Comparison of ENCODE assay signal across 8 cellular contexts in genomic region chr17:1643999-1644492, GRCh38. TPM values are rescaled to one million over a fixed set of nuclear protein-coding genes. Genes with fewer than 3 reads are reported as not detected.
DNase-seq lines count a peak whose midpoint lies in the region; FAIRE-seq and TF ChIP-seq lines count a peak whose summit lies in the region.

No MANE protein-coding gene starts in this region.

- H2AFZ ChIP-seq in OCI-LY3 (ENCODE audit: low read depth, low read length) (no peak overlapping the region), endothelial cell of umbilical vein (ENCODE audit: low read depth, low read length) (no peak overlapping the region)

- H3K36me3 ChIP-seq in CD4-positive, alpha-beta memory T cell (ENCODE audit: insufficient read depth, low read length), result no peaks in the 10 kb centered on the region
- H3K36me3 ChIP-seq in OCI-LY3 (replicated peaks; ENCODE audit: low read depth, low read length) (no peaks in the 10 kb centered on the region), endothelial cell of umbilical vein (ENCODE audit: control insufficient read depth in 2 of 2, extremely low read depth in 1 of 2, insufficient read depth in 2 of 2, low read length in 2 of 2) (peaks cover 0 to 12% of the 10 kb centered on the region in 2 experiments), neutrophil (no peaks in the 10 kb centered on the region)

- H3K9ac ChIP-seq in OCI-LY3 (ENCODE audit: low read length), result peak overlapping the region; percentile 59
- H3K9ac ChIP-seq in endothelial cell of umbilical vein (replicated peaks; ENCODE audit: extremely low read depth, insufficient read depth, low read length), result peak overlapping the region; percentile 84

- peaks cover 5 to 27% (median 14%) of the 10 kb centered on the region in 4 donors for H3K4me1 Mint-ChIP-seq in CD4-positive, alpha-beta memory T cell

- DNase-seq in CD4-positive, alpha-beta memory T cell, result no peak
- peak; percentile 41 for DNase-seq in endothelial cell of umbilical vein (ENCODE audit: low read depth, low spot score)
- DNase-seq in DMS 273 (lab: John Stamatoyannopoulos, UW; ENCODE audit: unreplicated experiment), result no peak
- no peak for DNase-seq in activated CD4-positive, CD25-positive, alpha-beta regulatory T cell treated with anti-CD3 and anti-CD28 coated beads, Interleukin-2, amount 50 U/mL, for 72 hours
- no peak for DNase-seq in DMS153 (lab: John Stamatoyannopoulos, UW)
- no peak for DNase-seq in mesenteric fat pad (ENCODE audit: low spot score)

- H3K4me3 ChIP-seq in CD4-positive, alpha-beta memory T cell (ENCODE audit: low read length in 2 of 2), result peak overlapping the region in 1 of 2 donors; percentile 58
- H3K4me3 ChIP-seq in OCI-LY3 (ENCODE audit: low read length), result peak overlapping the region; percentile 79
- peak overlapping the region; percentile 72 to 80 (median 78) for H3K4me3 ChIP-seq in endothelial cell of umbilical vein (replicated peaks in 1 of 3; ENCODE audit: insufficient read depth in 1 of 3, low read depth in 1 of 3, low read length in 3 of 3)
- peak overlapping the region; percentile 62 to 65 for H3K4me3 ChIP-seq in neutrophil (ENCODE audit: low read depth in 1 of 2, low read length in 1 of 2)

- no peaks in the 10 kb centered on the region for H3K9me3 ChIP-seq in CD4-positive, alpha-beta memory T cell (ENCODE audit: control insufficient read depth in 1 of 2, low read length in 2 of 2)
- no peaks in the 10 kb centered on the region for H3K9me3 ChIP-seq in OCI-LY3 (ENCODE audit: insufficient read depth, low read length)
- no peaks in the 10 kb centered on the region for H3K9me3 ChIP-seq in endothelial cell of umbilical vein (replicated peaks; ENCODE audit: control insufficient read depth, insufficient read depth, low read length)
- H3K9me3 ChIP-seq in neutrophil, result no peaks in the 10 kb centered on the region

- peaks cover 21% of the 10 kb centered on the region for H3K4me1 ChIP-seq in CD4-positive, alpha-beta memory T cell (ENCODE audit: insufficient read depth, low read length)
- H3K4me1 ChIP-seq in OCI-LY3 (ENCODE audit: low read length), result peaks cover 18% of the 10 kb centered on the region
- H3K4me1 ChIP-seq in endothelial cell of umbilical vein (ENCODE audit: control insufficient read depth, extremely low read depth, insufficient read depth, low read length), result peaks cover 35% of the 10 kb centered on the region
- H3K4me1 ChIP-seq in neutrophil (ENCODE audit: control insufficient read depth in 1 of 2, insufficient read depth in 1 of 2, low read depth in 1 of 2, low read length in 1 of 2), result peaks cover 46 to 48% of the 10 kb centered on the region in 2 experiments

- H4K20me1 ChIP-seq in OCI-LY3 (ENCODE audit: insufficient read depth, low read length) (no peaks in the 10 kb centered on the region), endothelial cell of umbilical vein (replicated peaks; ENCODE audit: control insufficient read depth, extremely low read depth, insufficient read depth, low read length) (no peaks in the 10 kb centered on the region)

- TF ChIP-seq POLR2A in endothelial cell of umbilical vein (IDR thresholded peaks at IDR 0.05; ENCODE audit: low read depth, low read length), result peak; percentile 32

- intact Hi-C loops in CD4-positive, alpha-beta memory T cell (cut with micrococcal nuclease), result loop anchor here (10.0 kb wide), 2 partner anchors 401 to 621 kb away; partner anchors contain the start of gene OVCA2
- intact Hi-C loops in endothelial cell of umbilical vein (cut with micrococcal nuclease), result loop anchor here (1.0 kb wide), 2 partner anchors 70 to 385 kb away; no protein-coding TSS in a partner anchor

- H3K36me3 Mint-ChIP-seq in CD4-positive, alpha-beta memory T cell, result peaks cover 0 to 1% of the 10 kb centered on the region in 2 donors

- H3K4me3 Mint-ChIP-seq in CD4-positive, alpha-beta memory T cell, result peak overlapping the region; percentile 69 to 94 (median 80)

- BruUV-seq in endothelial cell of umbilical vein (replicated peaks; lab: Mats Ljungman, UMichigan), result TSS peak; percentile 76

- peak; percentile 86 for FAIRE-seq in endothelial cell of umbilical vein (lab: Jason Lieb, UNC)

- CTCF ChIA-PET in CD4-positive, alpha-beta memory T cell (lab: Charles Lee; ENCODE audit: partially characterized antibody), result no interaction called here
- CTCF ChIA-PET in endothelial cell of umbilical vein (lab: Charles Lee), result interaction anchor here (1.5 to 7.7 kb wide), 3 partner anchors 14 to 384 kb away, joined by 7 to 218 read pairs (median 24); partner anchors contain the start of gene SLC43A2

- peak overlapping the region; percentile 91 for H3K4me2 ChIP-seq in OCI-LY3 (ENCODE audit: low read length)
- H3K4me2 ChIP-seq in endothelial cell of umbilical vein (ENCODE audit: insufficient read depth, low read length), result peak overlapping the region; percentile 53

- POLR2A ChIA-PET in CD4-positive, alpha-beta memory T cell (lab: Charles Lee; ENCODE audit: partially characterized antibody), result interaction anchor here (0.7 to 1.4 kb wide), 2 partner anchors 16 to 749 kb away, joined by 3 to 4 read pairs; partner anchors contain the start of gene SLC43A2
- POLR2A ChIA-PET in endothelial cell of umbilical vein (lab: Charles Lee), result no interaction called here

- H3K27ac Mint-ChIP-seq in CD4-positive, alpha-beta memory T cell, result peak overlapping the region in 6 of 7 donors; percentile 8 to 90 (median 50)

- no peaks in the 10 kb centered on the region for H3K9me1 ChIP-seq in endothelial cell of umbilical vein (replicated peaks; ENCODE audit: control insufficient read depth, extremely low read depth, insufficient read depth, low read length)

- H3K79me2 ChIP-seq in OCI-LY3 (ENCODE audit: low read length) (no peaks in the 10 kb centered on the region), endothelial cell of umbilical vein (ENCODE audit: control insufficient read depth, insufficient read depth, low read length) (peaks cover 14% of the 10 kb centered on the region)

- no peaks in the 10 kb centered on the region for H3K9me3 Mint-ChIP-seq in CD4-positive, alpha-beta memory T cell

- dilution Hi-C loops in endothelial cell of umbilical vein (cut with MboI; ENCODE audit: extremely low pct_ligation_motif_present, low sequenced_read_pairs), result no loop called here

- TF ChIP-seq CTCF in OCI-LY3 (IDR thresholded peaks at IDR 0.05; ENCODE audit: low read depth, low read length), result no peak
- no peak for TF ChIP-seq CTCF in endothelial cell of umbilical vein (IDR thresholded peaks at IDR 0.05; ENCODE audit: extremely low read depth in 1 of 2, insufficient read depth in 1 of 2, low read depth in 1 of 2, low read length in 2 of 2)
- no peak for TF ChIP-seq CTCF in neutrophil (IDR thresholded peaks at IDR 0.05)

- no peaks in the 10 kb centered on the region for H3K27me3 Mint-ChIP-seq in CD4-positive, alpha-beta memory T cell

- H3K27ac ChIP-seq in CD4-positive, alpha-beta memory T cell (ENCODE audit: low read depth, low read length), result peak overlapping the region; percentile 4
- H3K27ac ChIP-seq in OCI-LY3 (ENCODE audit: low read length) (peak overlapping the region; percentile 44), endothelial cell of umbilical vein (ENCODE audit: insufficient read depth, low read depth, low read length) (peak overlapping the region; percentile 72), neutrophil (peak overlapping the region; percentile 92)

- no peaks in the 10 kb centered on the region for H3K27me3 ChIP-seq in CD4-positive, alpha-beta memory T cell (ENCODE audit: insufficient read depth, low read length)
- H3K27me3 ChIP-seq in OCI-LY3 (ENCODE audit: low read depth, low read length) (no peaks in the 10 kb centered on the region), endothelial cell of umbilical vein (ENCODE audit: control insufficient read depth in 2 of 2, insufficient read depth in 2 of 2, low read length in 2 of 2) (no peaks in the 10 kb centered on the region), neutrophil (peaks cover 36% of the 10 kb centered on the region)

RNA-seq across cellular contexts. Expression of gene SCARF1, which starts 1.5 kb away (rescaled TPM):
- 1 to 10 TPM; 1.6 TPM for total RNA-seq in CD4-positive, alpha-beta memory T cell
- polyA plus RNA-seq in CD4-positive, alpha-beta memory T cell, result under 1 TPM in 1 of 2 donors, not detected in 1; 0.21 TPM
- 91.5 and 93.7 TPM in 2 replicates for total RNA-seq in endothelial cell of umbilical vein
- 52.8 and 57.8 TPM in 2 replicates for polyA plus RNA-seq in endothelial cell of umbilical vein
- polyA plus RNA-seq in endothelial cell of umbilical vein (2011; cell fraction: cytosol; rRNA removed), result 27.0 and 37.5 TPM in 2 replicates
- polyA plus RNA-seq in endothelial cell of umbilical vein (2011; cell fraction: nucleus; rRNA removed), result 70.0 and 70.6 TPM in 2 replicates
- 35.4 and 36.1 TPM in 2 replicates for polyA plus RNA-seq in endothelial cell of umbilical vein (2012)
- polyA minus RNA-seq in endothelial cell of umbilical vein, result 28.8 and 29.1 TPM in 2 replicates
- not detected for polyA minus RNA-seq in endothelial cell of umbilical vein (2011; cell fraction: cytosol; rRNA and poly(A)+ RNA removed)
- polyA minus RNA-seq in endothelial cell of umbilical vein (2011; cell fraction: nucleus; rRNA and poly(A)+ RNA removed), result 19.8 and 29.4 TPM in 2 replicates
- 25.7 TPM for total RNA-seq in mesenteric fat pad

RNA-seq across cellular contexts. Expression of gene RILP, which starts 5.6 kb away (rescaled TPM):
- total RNA-seq in CD4-positive, alpha-beta memory T cell, result 1 to 10 TPM; 2.0 to 2.2 TPM
- 1 to 10 TPM; 4.2 to 4.9 TPM for polyA plus RNA-seq in CD4-positive, alpha-beta memory T cell
- total RNA-seq in endothelial cell of umbilical vein, result 8.9 and 9.4 TPM in 2 replicates
- 9.3 and 10.0 TPM in 2 replicates for polyA plus RNA-seq in endothelial cell of umbilical vein
- polyA plus RNA-seq in endothelial cell of umbilical vein (2011; cell fraction: cytosol; rRNA removed), result 9.8 and 11.0 TPM in 2 replicates
- polyA plus RNA-seq in endothelial cell of umbilical vein (2011; cell fraction: nucleus; rRNA removed), result 7.8 and 10.0 TPM in 2 replicates
- polyA plus RNA-seq in endothelial cell of umbilical vein (2012), result 6.9 and 10.5 TPM in 2 replicates
- 3.7 and 4.1 TPM in 2 replicates for polyA minus RNA-seq in endothelial cell of umbilical vein
- 6.1 TPM for polyA minus RNA-seq in endothelial cell of umbilical vein (2011; cell fraction: cytosol; rRNA and poly(A)+ RNA removed)
- polyA minus RNA-seq in endothelial cell of umbilical vein (2011; cell fraction: nucleus; rRNA and poly(A)+ RNA removed), result 1.2 and 2.6 TPM in 2 replicates
- 31.4 TPM for total RNA-seq in mesenteric fat pad

RNA-seq across cellular contexts. Expression of gene SLC43A2, which starts 15.4 kb away (rescaled TPM):
- 1 to 10 TPM; 1.9 to 3.3 TPM for total RNA-seq in CD4-positive, alpha-beta memory T cell
- under 1 TPM; 0.56 to 0.70 TPM for polyA plus RNA-seq in CD4-positive, alpha-beta memory T cell
- 41.7 and 54.6 TPM in 2 replicates for total RNA-seq in endothelial cell of umbilical vein
- polyA plus RNA-seq in endothelial cell of umbilical vein, result 50.9 and 52.0 TPM in 2 replicates
- polyA plus RNA-seq in endothelial cell of umbilical vein (2011; cell fraction: cytosol; rRNA removed), result 37.2 and 44.2 TPM in 2 replicates
- 30.8 and 31.4 TPM in 2 replicates for polyA plus RNA-seq in endothelial cell of umbilical vein (2011; cell fraction: nucleus; rRNA removed)
- polyA plus RNA-seq in endothelial cell of umbilical vein (2012), result 64.6 and 71.7 TPM in 2 replicates
- 77.7 and 82.9 TPM in 2 replicates for polyA minus RNA-seq in endothelial cell of umbilical vein
- 5.3 TPM for polyA minus RNA-seq in endothelial cell of umbilical vein (2011; cell fraction: cytosol; rRNA and poly(A)+ RNA removed)
- 26.5 and 35.3 TPM in 2 replicates for polyA minus RNA-seq in endothelial cell of umbilical vein (2011; cell fraction: nucleus; rRNA and poly(A)+ RNA removed)
- total RNA-seq in mesenteric fat pad, result 31.4 TPM

RNA-seq across cellular contexts. Expression of gene PRPF8, which starts 40.6 kb away (rescaled TPM):
- total RNA-seq in CD4-positive, alpha-beta memory T cell, result 100 to 1,000 TPM; 429 to 464 TPM
- polyA plus RNA-seq in CD4-positive, alpha-beta memory T cell, result 100 to 1,000 TPM in 1 of 2 donors, 10 to 100 TPM in 1; 87.9 to 225 TPM
- total RNA-seq in endothelial cell of umbilical vein (282 and 301 TPM in 2 replicates), mesenteric fat pad (225 TPM)
- 215 and 230 TPM in 2 replicates for polyA plus RNA-seq in endothelial cell of umbilical vein
- polyA plus RNA-seq in endothelial cell of umbilical vein (2011; cell fraction: cytosol; rRNA removed), result 140 and 162 TPM in 2 replicates
- polyA plus RNA-seq in endothelial cell of umbilical vein (2011; cell fraction: nucleus; rRNA removed), result 382 and 429 TPM in 2 replicates
- polyA plus RNA-seq in endothelial cell of umbilical vein (2012), result 185 and 188 TPM in 2 replicates
- polyA minus RNA-seq in endothelial cell of umbilical vein, result 426 and 435 TPM in 2 replicates
- 351 TPM for polyA minus RNA-seq in endothelial cell of umbilical vein (2011; cell fraction: cytosol; rRNA and poly(A)+ RNA removed)
- 222 and 293 TPM in 2 replicates for polyA minus RNA-seq in endothelial cell of umbilical vein (2011; cell fraction: nucleus; rRNA and poly(A)+ RNA removed)

Comparison
In these comparisons a context has a peak if more than half of its experiments do, and no peak if none do; other contexts are left out.
1. H3K27ac ChIP-seq: peak in every context shown above with its lines; median percentile 92 in neutrophil; 72 in endothelial cell of umbilical vein; 44 in OCI-LY3; 4 in CD4-positive, alpha-beta memory T cell.
2. RNA of gene SCARF1, which starts 1.5 kb away (total RNA-seq): 91.5 to 93.7 TPM in endothelial cell of umbilical vein and 25.7 TPM in mesenteric fat pad (single experiment); 1.6 TPM in CD4-positive, alpha-beta memory T cell; every median in the first group is over 10 times any median in the second.